Comparison of ENCODE assay signal across 18 cellular contexts in the genomic region with DNA sequence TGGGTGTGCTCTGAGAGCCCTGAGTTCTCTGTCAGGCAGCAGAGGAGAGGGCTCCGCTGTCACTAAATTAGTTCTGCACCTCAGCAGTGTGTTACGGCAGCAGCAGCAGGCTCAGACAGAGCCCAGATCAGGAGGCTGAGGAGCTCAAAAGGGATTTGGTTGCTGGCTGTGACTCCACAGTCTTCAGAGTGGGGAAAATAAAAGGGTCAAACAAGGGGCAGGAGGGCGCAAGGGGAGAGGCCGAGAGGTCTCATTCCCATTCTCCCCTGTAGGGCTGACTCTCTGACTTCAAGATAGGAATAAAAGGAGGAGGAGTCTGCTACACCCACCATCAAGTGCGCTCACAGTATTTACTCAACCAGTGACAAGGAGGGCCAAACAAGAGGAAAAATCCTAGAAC. TPM values are rescaled to one million over a fixed set of nuclear protein-coding genes. Genes with fewer than 3 reads are reported as not detected.
DNase-seq lines count a peak whose midpoint lies in the region; ATAC-seq, FAIRE-seq and TF ChIP-seq lines count a peak whose summit lies in the region.
"Had no signal": no experiment of that assay in that cellular context is flagged by ENCODE, and none has a peak within 500 bp of the region (broad histone marks: within the 10 kb centered on the region; RNA-seq: fewer than 3 reads in every experiment).

No MANE protein-coding gene starts in this region.

- TF ChIP-seq CTCF in astrocyte (IDR thresholded peaks at IDR 0.05; ENCODE audit: insufficient read depth, low read depth, low read length), result no peak
- no peak for TF ChIP-seq CTCF in left lung (IDR thresholded peaks at IDR 0.05)
- TF ChIP-seq CTCF in upper lobe of right lung (IDR thresholded peaks at IDR 0.05), result no peak

- H3K4me3 Mint-ChIP-seq in astrocyte (ENCODE audit: unreplicated experiment), result peak overlapping the region; percentile 14
- H3K4me3 Mint-ChIP-seq in CD4-positive, alpha-beta memory T cell, result no peak overlapping the region
- H3K4me3 Mint-ChIP-seq: CD8-positive, alpha-beta T cell had no signal

- peaks cover 7% of the 10 kb centered on the region for H3K4me1 Mint-ChIP-seq in astrocyte (ENCODE audit: low read depth, unreplicated experiment)
- H3K4me1 Mint-ChIP-seq in CD4-positive, alpha-beta memory T cell, result peaks cover 0 to 1% (median 0%) of the 10 kb centered on the region in 4 donors

- FAIRE-seq in astrocyte (lab: Jason Lieb, UNC), result no peak
- FAIRE-seq: G401.6 had no signal

- H3K9me3 ChIP-seq in astrocyte (ENCODE audit: insufficient read depth, low read depth, low read length) (no peaks in the 10 kb centered on the region), left lung (no peaks in the 10 kb centered on the region), upper lobe of right lung (no peaks in the 10 kb centered on the region)
- no peaks in the 10 kb centered on the region for H3K9me3 ChIP-seq in CD4-positive, alpha-beta memory T cell (ENCODE audit: control insufficient read depth in 1 of 2, low read length in 2 of 2)
- H3K9me3 ChIP-seq: HAP-1 had no signal

- DNase-seq in NCI-H82 (lab: John Stamatoyannopoulos, UW), result peak; percentile 79
- DNase-seq in astrocyte (ENCODE audit: low read depth), result no peak
- DNase-seq in left lung, result no peak
- DNase-seq in upper lobe of right lung, result no peak
- DNase-seq in cerebellar cortex (ENCODE audit: low spot score), result no peak
- no peak for DNase-seq in CD4-positive, alpha-beta memory T cell
- DNase-seq in NCI-H69 (lab: John Stamatoyannopoulos, UW), result no peak
- DNase-seq: CD8-positive, alpha-beta T cell; DMS79 treated with DMSO at 0.1 percent for 48 hours; MV-4-11; NCI-H1417; NCI-H1930; NCI-H2171; NCI-H774 had no signal

- POLR2A ChIA-PET in CD4-positive, alpha-beta memory T cell (lab: Charles Lee; ENCODE audit: partially characterized antibody), result no interaction called here

- no peak overlapping the region for H2AFZ ChIP-seq in astrocyte (ENCODE audit: low read depth, low read length)

- no peaks in the 10 kb centered on the region for H3K9me3 Mint-ChIP-seq in astrocyte (ENCODE audit: unreplicated experiment)
- no peaks in the 10 kb centered on the region for H3K9me3 Mint-ChIP-seq in CD4-positive, alpha-beta memory T cell
- H3K9me3 Mint-ChIP-seq: CD8-positive, alpha-beta T cell had no signal

- H3K9ac ChIP-seq in astrocyte (ENCODE audit: low read length), result no peak overlapping the region

- H3K4me2 ChIP-seq in astrocyte (ENCODE audit: low read length), result no peak overlapping the region

- peaks cover 10% of the 10 kb centered on the region for H3K27me3 Mint-ChIP-seq in astrocyte (ENCODE audit: low read depth, unreplicated experiment)
- H3K27me3 Mint-ChIP-seq in CD4-positive, alpha-beta memory T cell, result peaks cover 4 to 8% of the 10 kb centered on the region in 2 donors

- no peaks in the 10 kb centered on the region for H3K36me3 Mint-ChIP-seq in astrocyte (ENCODE audit: low read depth, unreplicated experiment)
- no peaks in the 10 kb centered on the region for H3K36me3 Mint-ChIP-seq in CD4-positive, alpha-beta memory T cell
- H3K36me3 Mint-ChIP-seq: CD8-positive, alpha-beta T cell had no signal

- intact Hi-C loops in left lung (cut with DNase I) (no loop called here), upper lobe of right lung (cut with DNase I) (no loop called here)
- intact Hi-C loops in CD4-positive, alpha-beta memory T cell (cut with micrococcal nuclease), result no loop called here

- H3K4me3 ChIP-seq in astrocyte (ENCODE audit: insufficient read depth, low read depth, low read length), result no peak overlapping the region
- H3K4me3 ChIP-seq in left lung, result no peak overlapping the region
- no peak overlapping the region for H3K4me3 ChIP-seq in upper lobe of right lung
- no peak overlapping the region for H3K4me3 ChIP-seq in CD4-positive, alpha-beta memory T cell (ENCODE audit: low read length in 2 of 2)
- H3K4me3 ChIP-seq: HAP-1 had no signal

- no peaks in the 10 kb centered on the region for H3K27me3 ChIP-seq in astrocyte (ENCODE audit: insufficient read depth, low read length)
- no peaks in the 10 kb centered on the region for H3K27me3 ChIP-seq in left lung
- no peaks in the 10 kb centered on the region for H3K27me3 ChIP-seq in upper lobe of right lung
- H3K27me3 ChIP-seq in CD4-positive, alpha-beta memory T cell (ENCODE audit: insufficient read depth, low read length), result no peaks in the 10 kb centered on the region

- no peak overlapping the region for H3K27ac ChIP-seq in astrocyte (ENCODE audit: low read depth, low read length)
- no peak overlapping the region for H3K27ac ChIP-seq in left lung
- no peak overlapping the region for H3K27ac ChIP-seq in upper lobe of right lung
- H3K27ac ChIP-seq in CD4-positive, alpha-beta memory T cell (ENCODE audit: low read depth, low read length), result no peak overlapping the region

- ATAC-seq in left lung, result peak; percentile 69
- ATAC-seq in upper lobe of right lung, result peak; percentile 25
- ATAC-seq: CD8-positive, alpha-beta T cell; Panc1; SK-N-SH treated with all-trans-retinoic acid at 6 μM for 48 hours had no signal

- no peaks in the 10 kb centered on the region for H4K20me1 ChIP-seq in astrocyte (ENCODE audit: insufficient read depth, low read length)

- no peaks in the 10 kb centered on the region for H3K79me2 ChIP-seq in astrocyte (ENCODE audit: insufficient read depth, low read length)

- H3K36me3 ChIP-seq in astrocyte (ENCODE audit: insufficient read depth, low read length), result no peaks in the 10 kb centered on the region
- no peaks in the 10 kb centered on the region for H3K36me3 ChIP-seq in left lung
- no peaks in the 10 kb centered on the region for H3K36me3 ChIP-seq in upper lobe of right lung
- no peaks in the 10 kb centered on the region for H3K36me3 ChIP-seq in CD4-positive, alpha-beta memory T cell (ENCODE audit: insufficient read depth, low read length)
- H3K36me3 ChIP-seq: HAP-1 had no signal

- H3K27ac Mint-ChIP-seq in astrocyte (ENCODE audit: unreplicated experiment), result no peak overlapping the region
- no peak overlapping the region for H3K27ac Mint-ChIP-seq in CD4-positive, alpha-beta memory T cell
- H3K27ac Mint-ChIP-seq: CD8-positive, alpha-beta T cell had no signal

- H3K4me1 ChIP-seq in astrocyte (ENCODE audit: insufficient read depth, low read length) (no peaks in the 10 kb centered on the region), left lung (no peaks in the 10 kb centered on the region), upper lobe of right lung (no peaks in the 10 kb centered on the region)
- no peaks in the 10 kb centered on the region for H3K4me1 ChIP-seq in CD4-positive, alpha-beta memory T cell (ENCODE audit: insufficient read depth, low read length)

- CTCF ChIA-PET in CD4-positive, alpha-beta memory T cell (lab: Charles Lee; ENCODE audit: partially characterized antibody), result interaction anchor here (1.0 to 1.7 kb wide), 3 partner anchors 12 to 98 kb away, joined by 3 read pairs; no protein-coding TSS in a partner anchor

RNA-seq across cellular contexts. Expression of gene SLC45A3, which starts 9.2 kb away (rescaled TPM):
- total RNA-seq in astrocyte (6.8 and 7.1 TPM in 2 replicates), left lung (1 to 10 TPM; 4.1 to 6.3 TPM), upper lobe of right lung (8.6 TPM)
- under 1 TPM; 0.09 to 0.19 TPM for total RNA-seq in CD4-positive, alpha-beta memory T cell
- not detected for polyA plus RNA-seq in CD4-positive, alpha-beta memory T cell

RNA-seq across cellular contexts. Expression of gene ELK4, which starts 57.7 kb away (rescaled TPM):
- total RNA-seq in astrocyte (28.4 and 31.3 TPM in 2 replicates), left lung (10 to 100 TPM; 51.5 to 69.9 TPM), upper lobe of right lung (71.5 TPM)
- 100 to 1,000 TPM; 166 to 194 TPM for total RNA-seq in CD4-positive, alpha-beta memory T cell
- polyA plus RNA-seq in CD4-positive, alpha-beta memory T cell, result 1 to 10 TPM; 3.2 to 6.6 TPM
